7 cellular contexts compared by ENCODE assay signal in the genomic region with DNA sequence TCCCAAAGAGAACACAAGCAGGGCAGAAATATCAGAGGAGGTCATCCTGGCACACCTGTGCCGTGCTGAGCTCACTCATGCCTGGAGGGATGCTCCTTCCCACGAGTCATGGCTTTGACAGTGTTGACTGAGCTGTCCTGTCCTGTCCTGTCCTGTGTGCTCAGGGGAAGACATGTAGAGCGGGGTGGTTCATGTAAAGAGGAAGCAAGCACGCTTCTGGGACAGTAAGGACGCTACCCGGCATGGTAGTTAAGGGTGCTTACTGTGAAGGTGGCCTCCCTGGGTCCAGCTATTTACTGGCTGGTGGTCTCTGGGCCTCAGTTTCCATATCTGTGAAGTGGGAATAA. TPM values are rescaled to one million over a fixed set of nuclear protein-coding genes. Genes with fewer than 3 reads are reported as not detected.
DNase-seq lines count a peak whose midpoint lies in the region; ATAC-seq and TF ChIP-seq lines count a peak whose summit lies in the region.

No MANE protein-coding gene starts in this region.

- H3K27me3 ChIP-seq in MM.1S (replicated peaks; ENCODE audit: insufficient read depth, low read length) (no peaks in the 10 kb centered on the region), neural progenitor cell (no peaks in the 10 kb centered on the region), BE2C (no peaks in the 10 kb centered on the region)

- TF ChIP-seq CTCF in MM.1S (IDR thresholded peaks at IDR 0.05; ENCODE audit: low read length) = no peak
- TF ChIP-seq CTCF in neural progenitor cell (IDR thresholded peaks at IDR 0.05) = no peak
- no peak for TF ChIP-seq CTCF in BE2C (IDR thresholded peaks at IDR 0.05; ENCODE audit: low read depth, low read length)

- H3F3A ChIP-seq in MM.1S (ENCODE audit: insufficient read depth, low read length) (no peaks in the 10 kb centered on the region), neural progenitor cell (ENCODE audit: low read depth) (no peaks in the 10 kb centered on the region)

- H3K36me3 Mint-ChIP-seq in activated naive CD8-positive, alpha-beta T cell = peaks cover 2% of the 10 kb centered on the region
- peaks cover 0 to 2% (median 0%) of the 10 kb centered on the region in 3 donors for H3K36me3 Mint-ChIP-seq in naive thymus-derived CD8-positive, alpha-beta T cell
- H3K36me3 Mint-ChIP-seq in neural progenitor cell = no peaks in the 10 kb centered on the region

- H3K27ac ChIP-seq in MM.1S (ENCODE audit: low read length) (no peak overlapping the region), neural progenitor cell (no peak overlapping the region)

- H3K9ac ChIP-seq in MM.1S (ENCODE audit: low read length) (no peak overlapping the region), neural progenitor cell (no peak overlapping the region)

- DNase-seq in naive thymus-derived CD8-positive, alpha-beta T cell = peak in 2 of 10 donors; percentile 13 to 23
- DNase-seq in MM.1S (no peak), neural progenitor cell (ENCODE audit: low spot score) (no peak), BE2C (no peak)

- no peaks in the 10 kb centered on the region for H3K9me2 ChIP-seq in MM.1S (replicated peaks; ENCODE audit: insufficient read depth, low read length)

- H4K20me1 ChIP-seq in MM.1S (ENCODE audit: insufficient read depth, low read length) (no peaks in the 10 kb centered on the region), neural progenitor cell (ENCODE audit: low read depth) (no peaks in the 10 kb centered on the region)

- ATAC-seq in GM19324 (IDR thresholded peaks at IDR 0.05; ENCODE audit: low FRiP score, unreplicated experiment) = peak; percentile 39
- ATAC-seq in HG03139 (IDR thresholded peaks at IDR 0.05; ENCODE audit: unreplicated experiment) = peak; percentile 18
- peak; percentile 66 to 72 for ATAC-seq in naive thymus-derived CD8-positive, alpha-beta T cell

- H3K79me2 ChIP-seq in MM.1S (ENCODE audit: low read length) = no peaks in the 10 kb centered on the region
- H3K79me2 ChIP-seq in neural progenitor cell (ENCODE audit: low read depth) = no peaks in the 10 kb centered on the region

- H3K9me3 ChIP-seq in MM.1S (replicated peaks; ENCODE audit: insufficient read depth, low read length) (no peaks in the 10 kb centered on the region), neural progenitor cell (ENCODE audit: low read depth) (no peaks in the 10 kb centered on the region), BE2C (no peaks in the 10 kb centered on the region)

- H3K27me3 Mint-ChIP-seq in activated naive CD8-positive, alpha-beta T cell = no peaks in the 10 kb centered on the region
- no peaks in the 10 kb centered on the region for H3K27me3 Mint-ChIP-seq in naive thymus-derived CD8-positive, alpha-beta T cell
- H3K27me3 Mint-ChIP-seq in neural progenitor cell (ENCODE audit: insufficient read depth, low read depth) = peaks cover 4% of the 10 kb centered on the region

- H3K4me3 ChIP-seq in MM.1S (ENCODE audit: low read length) (no peak overlapping the region), neural progenitor cell (no peak overlapping the region), BE2C (ENCODE audit: low read depth, low read length) (no peak overlapping the region)

- H3K9me3 Mint-ChIP-seq in activated naive CD8-positive, alpha-beta T cell (ENCODE audit: low read depth) = no peaks in the 10 kb centered on the region
- H3K9me3 Mint-ChIP-seq in naive thymus-derived CD8-positive, alpha-beta T cell = no peaks in the 10 kb centered on the region
- H3K9me3 Mint-ChIP-seq in neural progenitor cell = no peaks in the 10 kb centered on the region

- peaks cover 41% of the 10 kb centered on the region for H3K4me1 Mint-ChIP-seq in activated naive CD8-positive, alpha-beta T cell (ENCODE audit: low read depth)
- peaks cover 22 to 63% (median 49%) of the 10 kb centered on the region in 4 donors for H3K4me1 Mint-ChIP-seq in naive thymus-derived CD8-positive, alpha-beta T cell
- peaks cover 10% of the 10 kb centered on the region for H3K4me1 Mint-ChIP-seq in neural progenitor cell

- no peak overlapping the region for H3K4me2 ChIP-seq in MM.1S (ENCODE audit: low read depth, low read length)
- H3K4me2 ChIP-seq in neural progenitor cell = no peak overlapping the region

- H2AFZ ChIP-seq in MM.1S (ENCODE audit: low read length) (no peak overlapping the region), neural progenitor cell (replicated peaks) (no peak overlapping the region)

- H3K4me3 Mint-ChIP-seq in activated naive CD8-positive, alpha-beta T cell = peak overlapping the region; percentile 91
- H3K4me3 Mint-ChIP-seq in naive thymus-derived CD8-positive, alpha-beta T cell = peak overlapping the region; percentile 85 to 97 (median 90)
- H3K4me3 Mint-ChIP-seq in neural progenitor cell = no peak overlapping the region

- H3K4me1 ChIP-seq in MM.1S (ENCODE audit: low read length) (no peaks in the 10 kb centered on the region), neural progenitor cell (no peaks in the 10 kb centered on the region), BE2C (no peaks in the 10 kb centered on the region)

- H3K27ac Mint-ChIP-seq in activated naive CD8-positive, alpha-beta T cell = peak overlapping the region; percentile 89
- H3K27ac Mint-ChIP-seq in naive thymus-derived CD8-positive, alpha-beta T cell = peak overlapping the region; percentile 83 to 96 (median 92)
- no peak overlapping the region for H3K27ac Mint-ChIP-seq in neural progenitor cell

- H3K36me3 ChIP-seq in MM.1S (replicated peaks; ENCODE audit: insufficient read depth, low read length) = no peaks in the 10 kb centered on the region
- no peaks in the 10 kb centered on the region for H3K36me3 ChIP-seq in neural progenitor cell
- H3K36me3 ChIP-seq in BE2C = no peaks in the 10 kb centered on the region

- POLR2A ChIA-PET in naive thymus-derived CD8-positive, alpha-beta T cell (lab: Charles Lee) = interaction anchor here (1.4 kb wide), 1 partner anchor 338 kb away, joined by 3 read pairs; the partner anchor contains the start of gene WSB1

RNA-seq across cellular contexts. Expression of gene LGALS9, which starts 0.4 kb away (rescaled TPM):
- 1 to 10 TPM; 8.5 to 9.7 TPM for total RNA-seq in naive thymus-derived CD8-positive, alpha-beta T cell
- 1 to 10 TPM; 4.5 to 8.4 (median 5.2) TPM for polyA plus RNA-seq in naive thymus-derived CD8-positive, alpha-beta T cell
- 0.37 and 0.54 TPM in 2 replicates for total RNA-seq in neural progenitor cell (ENCODE audit: low replicate concordance)
- polyA plus RNA-seq in BE2C (2012; ENCODE audit: insufficient read depth, insufficient read length, low read depth) = 0.66 TPM

Comparison
In these comparisons a context has a peak if more than half of its experiments do, and no peak if none do; other contexts are left out.
1. ATAC-seq: peak in every context shown above with its lines; median percentile 69 in naive thymus-derived CD8-positive, alpha-beta T cell; 39 in GM19324; 18 in HG03139.